23 cellular contexts compared by ENCODE assay signal in genomic region chr7:84139986-84140729, GRCh38. TPM values are rescaled to one million over a fixed set of nuclear protein-coding genes. Genes with fewer than 3 reads are reported as not detected.
DNase-seq lines count a peak whose midpoint lies in the region; ATAC-seq and TF ChIP-seq lines count a peak whose summit lies in the region.
"Had no signal": no experiment of that assay in that cellular context is flagged by ENCODE, and none has a peak within 500 bp of the region (broad histone marks: within the 10 kb centered on the region; RNA-seq: fewer than 3 reads in every experiment).

No MANE protein-coding gene starts in this region.

- no peak overlapping the region for H3K4me2 ChIP-seq in Loucy (ENCODE audit: low read depth, low read length, poor library complexity, severe bottlenecking)
- H3K4me2 ChIP-seq: KMS-11 had no signal

- ATAC-seq in HG03469 (IDR thresholded peaks at IDR 0.05; ENCODE audit: unreplicated experiment): no peak
- ATAC-seq in activated CD4-positive, CD25-positive, alpha-beta regulatory T cell treated with anti-CD3 and anti-CD28 coated beads, Interleukin-2, amount 50 U/mL, for 24 hours: no peak
- ATAC-seq: left ventricle myocardium superior; natural killer cell treated with Interleukin-12 subunit alpha and Interleukin-12 subunit beta and Interleukin-15 and Interleukin-18, amount 100 ng/mL, for 72 hours; pancreas had no signal

- H3K9me2 ChIP-seq in Loucy (replicated peaks; ENCODE audit: low read depth, low read length): no peaks in the 10 kb centered on the region

- H3K9ac ChIP-seq in Loucy (ENCODE audit: low read depth, low read length, poor library complexity, severe bottlenecking) (no peak overlapping the region), muscle layer of colon (ENCODE audit: low read length) (no peak overlapping the region)
- H3K9ac ChIP-seq: KMS-11 had no signal

- H3F3A ChIP-seq in Loucy (ENCODE audit: low read depth): no peaks in the 10 kb centered on the region

- 0 out of 2 replicates have a peak overlapping the region, but pooled peaks have one; percentile 44 for H2AFZ ChIP-seq in Loucy (ENCODE audit: low read length)

- no peak overlapping the region for H3K4me3 ChIP-seq in Loucy (ENCODE audit: low read length, poor library complexity, severe bottlenecking)
- no peak overlapping the region for H3K4me3 ChIP-seq in muscle layer of colon (ENCODE audit: low read depth in 1 of 2, low read length in 2 of 2)
- H3K4me3 ChIP-seq: right atrium auricular region, thyroid gland had no signal

- no peaks in the 10 kb centered on the region for H3K36me3 ChIP-seq in Loucy (ENCODE audit: insufficient read depth, low read length)
- no peaks in the 10 kb centered on the region for H3K36me3 ChIP-seq in muscle layer of colon (ENCODE audit: insufficient read depth, low read length)
- H3K36me3 ChIP-seq: pancreas, right atrium auricular region, thyroid gland had no signal

- H3K27ac ChIP-seq in muscle layer of colon (ENCODE audit: low read depth, low read length): peak overlapping the region; percentile 21
- H3K27ac ChIP-seq: C4-2B, epithelial cell of prostate, KMS-11, pancreas, right atrium auricular region, thyroid gland, VCaP had no signal

- no peaks in the 10 kb centered on the region for H3K9me3 ChIP-seq in Loucy (ENCODE audit: insufficient read depth, low read depth, low read length)
- no peaks in the 10 kb centered on the region for H3K9me3 ChIP-seq in muscle layer of colon (ENCODE audit: low read length)
- H3K9me3 ChIP-seq: pancreas, right atrium auricular region, thyroid gland had no signal

- H3K79me2 ChIP-seq in Loucy (ENCODE audit: insufficient read depth, low read length): no peaks in the 10 kb centered on the region

- H3K27me3 ChIP-seq in Loucy (ENCODE audit: insufficient read depth, low read length, poor library complexity, severe bottlenecking) (no peaks in the 10 kb centered on the region), muscle layer of colon (ENCODE audit: control insufficient read depth in 1 of 2, insufficient read depth in 2 of 2, low read length in 2 of 2) (no peaks in the 10 kb centered on the region)
- H3K27me3 ChIP-seq: pancreas, right atrium auricular region, thyroid gland had no signal

- DNase-seq in EL (peak; percentile 49), dermis blood vessel endothelial cell (peak; percentile 42), DMS53 (lab: John Stamatoyannopoulos, UW) (no peak), RPMI8226 (no peak)
- DNase-seq: activated CD4-positive, alpha-beta T cell treated with anti-CD3 and anti-CD28 coated beads, Interleukin-2, amount 50 U/mL, for 1 hour; activated naive CD4-positive, alpha-beta T cell treated with anti-CD3 and anti-CD28 coated beads, Interleukin-2, amount 50 U/mL, for 16 hours; anterior cingulate cortex; left ventricle myocardium superior; NCI-H187; NCI-H526; pancreas; thyroid gland had no signal

- no peak for TF ChIP-seq CTCF in Loucy (conservative IDR thresholded peaks at IDR 0.05; ENCODE audit: low read length)

- H3K4me1 ChIP-seq in Loucy (ENCODE audit: insufficient read depth, low read length, poor library complexity, severe bottlenecking) (no peaks in the 10 kb centered on the region), muscle layer of colon (ENCODE audit: insufficient read depth, low read length) (peaks cover 15% of the 10 kb centered on the region)
- H3K4me1 ChIP-seq: pancreas, right atrium auricular region, thyroid gland had no signal

- no peaks in the 10 kb centered on the region for H4K20me1 ChIP-seq in Loucy (ENCODE audit: insufficient read depth, low read length, poor library complexity, severe bottlenecking)

RNA-seq across cellular contexts. Expression of gene SEMA3A, which starts 54.4 kb away (rescaled TPM):
- total RNA-seq in dermis blood vessel endothelial cell: 80.2 and 109 TPM in 2 replicates
- total RNA-seq: activated T-helper 1 cell treated with anti-CD3 and anti-CD28 coated beads, Interleukin-12 subunit alpha, Interleukin-12 subunit beta, Interleukin-2, Interleukin-4 antibody, amounts not matched to agents 30 ng/mL and 10 ng/mL and 1 ng/mL, durations not matched to agents 14 hours and 24 hours and 36 hours had no signal

Comparison
In these comparisons a context has a peak if more than half of its experiments do, and no peak if none do; other contexts are left out.
1. DNase-seq: peak in EL (single experiment) and dermis blood vessel endothelial cell (single experiment); none in DMS53 (single experiment) and RPMI8226 (single experiment).